Comparison of ENCODE assay signal across 10 cellular contexts in genomic region chr11:27213232-27213660, GRCh38.
A peak's percentile ranks its signal among the peaks of the same experiment; 100 is the strongest.
DNase-seq lines count a peak whose midpoint lies in the region; ATAC-seq, FAIRE-seq and TF ChIP-seq lines count a peak whose summit lies in the region.
"Had no signal": no experiment of that assay in that cellular context is flagged by ENCODE, and none has a peak within 500 bp of the region (broad histone marks: within the 10 kb centered on the region; RNA-seq: fewer than 3 reads in every experiment).

No MANE protein-coding gene starts in this region.

- FAIRE-seq in keratinocyte (lab: Jason Lieb, UNC), result peak; percentile 82
- FAIRE-seq: D721Med had no signal

- POLR2A ChIA-PET in AG04450 (lab: Yijun Ruan, JAX), result interaction anchor here (0.6 to 1.7 kb wide), 3 partner anchors 21 to 208 kb away, joined by 5 to 6 read pairs (median 6); no protein-coding TSS in a partner anchor

- peak overlapping the region; percentile 49 for H3K27ac ChIP-seq in AG04450 (ENCODE audit: low read depth, low read length)
- H3K27ac ChIP-seq in keratinocyte (ENCODE audit: control insufficient read depth, insufficient read depth, low read length), result peak overlapping the region; percentile 50

- no peak for TF ChIP-seq CTCF in AG04450 (IDR thresholded peaks at IDR 0.05; ENCODE audit: low read depth, low read length)
- no peak for TF ChIP-seq CTCF in keratinocyte (optimal IDR thresholded peaks at IDR 0.05 in 1 of 3, IDR thresholded peaks at IDR 0.05 in 1 of 3, conservative IDR thresholded peaks at IDR 0.05 in 1 of 3; ENCODE audit: extremely low read depth in 1 of 3, insufficient read depth in 2 of 3, low read length in 3 of 3)

- peaks cover 37% of the 10 kb centered on the region for H3K4me1 ChIP-seq in keratinocyte (ENCODE audit: control insufficient read depth, extremely low read depth, insufficient read depth, low read length)

- no peaks in the 10 kb centered on the region for H3K9me1 ChIP-seq in keratinocyte (ENCODE audit: control insufficient read depth, extremely low read depth, insufficient read depth, low read length)

- no peaks in the 10 kb centered on the region for H4K20me1 ChIP-seq in keratinocyte (ENCODE audit: control insufficient read depth, extremely low read depth, insufficient read depth, low read length)

- dilution Hi-C loops in keratinocyte (cut with MboI; ENCODE audit: extremely low pct_ligation_motif_present, low sequenced_read_pairs), result no loop called here

- H3K27me3 ChIP-seq in AG04450 (ENCODE audit: control insufficient read depth, insufficient read depth, low read length), result no peaks in the 10 kb centered on the region
- no peaks in the 10 kb centered on the region for H3K27me3 ChIP-seq in keratinocyte (ENCODE audit: control insufficient read depth, extremely low read depth, insufficient read depth, low read length)

- DNase-seq in AG04450 (ENCODE audit: low read depth, low spot score) (peak; percentile 79), astrocyte of the hippocampus (ENCODE audit: low read depth, low spot score) (peak; percentile 95), keratinocyte (ENCODE audit: low read depth, low spot score) (peak; percentile 35), SW480 (ENCODE audit: low spot score) (no peak), NCI-H526 treated with DMSO at 0.1 percent for 48 hours (lab: John Stamatoyannopoulos, UW) (no peak), hypothalamus (lab: John Stamatoyannopoulos, UW) (no peak)
- DNase-seq: SHP77 treated with DMSO at 0.1 percent for 48 hours had no signal

- CTCF ChIA-PET in AG04450 (lab: Charles Lee), result interaction anchor here (0.6 to 2.6 kb wide), 5 partner anchors 29 to 286 kb away, joined by 3 to 11 read pairs (median 4); no protein-coding TSS in a partner anchor

- no peak overlapping the region for H3K4me3 ChIP-seq in AG04450 (ENCODE audit: low read depth, low read length)
- H3K4me3 ChIP-seq in keratinocyte (ENCODE audit: control insufficient read depth in 2 of 3, extremely low read depth in 1 of 3, insufficient read depth in 2 of 3, low read depth in 1 of 3, low read length in 3 of 3), result peak overlapping the region in 1 of 3 experiments; percentile 31

- ATAC-seq in HG02885 (IDR thresholded peaks at IDR 0.05; ENCODE audit: poor library complexity, unreplicated experiment) (peak; percentile 47), HG03342 (IDR thresholded peaks at IDR 0.05; ENCODE audit: unreplicated experiment) (no peak)

- H3K79me2 ChIP-seq in keratinocyte (ENCODE audit: control insufficient read depth, insufficient read depth, low read length), result no peaks in the 10 kb centered on the region

- H3K36me3 ChIP-seq in keratinocyte (ENCODE audit: control insufficient read depth in 2 of 2, extremely low read depth in 1 of 2, insufficient read depth in 2 of 2, low read length in 2 of 2), result no peaks in the 10 kb centered on the region

- H3K9me3 ChIP-seq in AG04450 (ENCODE audit: control insufficient read depth, insufficient read depth, low read length) (no peaks in the 10 kb centered on the region), keratinocyte (ENCODE audit: control insufficient read depth, low read depth, low read length) (no peaks in the 10 kb centered on the region)

- peak overlapping the region; percentile 73 for H2AFZ ChIP-seq in keratinocyte (ENCODE audit: control insufficient read depth, low read length)

- H3K4me2 ChIP-seq in keratinocyte (ENCODE audit: control insufficient read depth, extremely low read depth, insufficient read depth, low read depth, low read length), result peak overlapping the region; percentile 68

- peak overlapping the region; percentile 10 for H3K9ac ChIP-seq in keratinocyte (ENCODE audit: control insufficient read depth, extremely low read depth, insufficient read depth, low read length)

Comparison
In these comparisons a context has a peak if more than half of its experiments do, and no peak if none do; other contexts are left out.
1. DNase-seq: peak in AG04450 (single experiment), astrocyte of the hippocampus (single experiment) and keratinocyte (single experiment); none in SW480 (single experiment), NCI-H526 treated with DMSO at 0.1 percent for 48 hours (single experiment) and hypothalamus (0 of 51).